30 cellular contexts compared by ENCODE assay signal in the genomic region with DNA sequence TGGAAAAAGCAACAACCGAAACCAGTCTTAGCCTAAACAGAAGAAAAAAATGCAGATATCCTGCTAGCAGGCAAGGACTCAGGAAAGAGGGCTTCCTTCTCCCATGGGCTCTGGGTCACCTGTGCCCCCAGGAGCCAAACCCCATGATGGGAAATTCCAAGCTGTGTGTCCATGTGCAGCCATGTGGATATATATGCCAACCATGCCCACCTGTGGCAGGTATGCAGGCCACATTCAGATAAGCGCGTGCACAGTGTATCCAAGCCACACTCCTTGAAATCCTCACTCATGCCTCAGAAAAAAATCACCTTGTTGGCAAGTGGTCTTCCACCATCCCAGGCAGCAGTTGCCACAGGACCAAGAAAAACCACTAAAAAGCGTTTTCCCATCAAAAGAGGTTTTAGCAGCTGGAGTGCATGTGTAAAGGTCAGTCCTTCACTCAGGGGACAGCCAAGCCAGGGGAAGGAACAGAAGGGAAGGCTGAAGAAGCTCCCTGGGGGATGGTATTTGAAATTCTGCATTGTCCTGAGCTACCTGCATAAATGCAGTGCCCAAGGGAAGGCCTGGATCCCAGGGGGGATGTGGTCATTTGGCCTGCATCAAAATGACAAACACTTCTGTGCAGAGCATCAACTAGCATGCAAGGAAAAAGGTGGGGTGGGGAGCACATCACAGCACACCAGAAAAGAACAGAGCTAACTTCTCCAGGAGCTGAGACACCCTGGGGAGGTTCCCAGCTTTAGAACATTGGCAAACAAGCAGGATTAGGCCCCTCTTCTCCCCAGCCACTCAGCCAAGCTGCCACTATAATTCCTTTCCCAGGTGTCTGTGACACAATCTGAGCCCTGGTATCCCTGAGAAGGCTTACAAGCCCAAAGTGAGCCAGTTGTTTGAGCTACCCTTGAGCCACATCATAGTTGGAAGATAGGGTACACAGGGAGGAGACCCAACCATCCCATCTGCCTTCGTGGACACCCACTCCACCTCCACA.
A peak's percentile ranks its signal among the peaks of the same experiment; 100 is the strongest.
DNase-seq lines count a peak whose midpoint lies in the region; ATAC-seq and TF ChIP-seq lines count a peak whose summit lies in the region.
"Had no signal": no experiment of that assay in that cellular context is flagged by ENCODE, and none has a peak within 500 bp of the region (broad histone marks: within the 10 kb centered on the region; RNA-seq: fewer than 3 reads in every experiment).

No MANE protein-coding gene starts in this region.

- H3K36me3 ChIP-seq in heart left ventricle: no peaks in the 10 kb centered on the region
- H3K36me3 ChIP-seq: esophagus muscularis mucosa, ovary, suprapubic skin had no signal

- no peaks in the 10 kb centered on the region for H3K9me3 ChIP-seq in heart left ventricle
- H3K9me3 ChIP-seq: esophagus muscularis mucosa, ovary, suprapubic skin had no signal

- DNase-seq in heart left ventricle (no peak), Right ventricle myocardium superior (no peak), NCI-H524 treated with DMSO at 0.1 percent for 48 hours (lab: John Stamatoyannopoulos, UW) (peak; percentile 37), epithelial cell of esophagus (ENCODE audit: low read depth) (no peak), renal cortical epithelial cell (ENCODE audit: low read depth) (peak; percentile 13), superior temporal gyrus (ENCODE audit: extremely low spot score) (no peak), GM20000 (ENCODE audit: low spot score) (no peak)
- DNase-seq: activated CD4-positive, alpha-beta memory T cell treated with anti-CD3 and anti-CD28 coated beads for 36 hours; activated CD4-positive, CD25-positive, alpha-beta regulatory T cell treated with anti-CD3 and anti-CD28 coated beads, Interleukin-2, amount 50 U/mL, for 72 hours; activated naive CD4-positive, alpha-beta T cell treated with Interleukin-2 at 50 U/mL for 16 hours; CD4-positive, alpha-beta T cell; foreskin fibroblast; HCEC 1CT; head of caudate nucleus; IMR-90; mesenchymal stem cell; MV-4-11; NCI-H1436 treated with DMSO at 0.1 percent for 48 hours; NCI-H2107; NCI-H510A; NK-92 treated with Interleukin-12 subunit alpha and Interleukin-12 subunit beta, amount 100 ng/mL, for 24 hours; ovary; PC-3; SHP77; stimulated activated naive B cell treated with anti-CD40 and anti-IgM and Interleukin-4, amounts not matched to agents 10 μg/mL and 1 μg/mL and 100 μg/mL, for 72 hours; T-helper 17 cell had no signal

- no peaks in the 10 kb centered on the region for H3K27me3 ChIP-seq in heart left ventricle
- H3K27me3 ChIP-seq: esophagus muscularis mucosa, ovary, suprapubic skin had no signal

- peaks cover 0 to 78% (median 41%) of the 10 kb centered on the region in 12 donors for H3K4me1 ChIP-seq in heart left ventricle

- no peak for TF ChIP-seq POLR2A in heart left ventricle (IDR thresholded peaks at IDR 0.05)

- peak overlapping the region in 8 of 12 donors; percentile 73 to 87 (median 81) for H3K27ac ChIP-seq in heart left ventricle
- H3K27ac ChIP-seq: esophagus muscularis mucosa, ovary, skin epidermis, suprapubic skin had no signal

- WGBS in heart left ventricle, 4 donors: 82 to 85% (median 83%) methylated on average over 5 of the region's 5 CpGs

- intact Hi-C loops in heart left ventricle (cut with DNase I): loop anchor here in 1 of 10 donors (10.0 kb wide), 1 partner anchor 69 kb away; no protein-coding TSS in a partner anchor
- intact Hi-C loops in Right ventricle myocardium superior (cut with DNase I): loop anchor here (10.0 kb wide), 1 partner anchor 59 kb away; no protein-coding TSS in a partner anchor

- TF ChIP-seq CTCF in heart left ventricle (IDR thresholded peaks at IDR 0.05) (no peak), epithelial cell of esophagus (IDR thresholded peaks at IDR 0.05; ENCODE audit: insufficient read depth, low read depth, low read length, missing control alignments) (peak; percentile 14), GM20000 (IDR thresholded peaks at IDR 0.05; ENCODE audit: extremely low read depth, missing control alignments) (no peak)

- ATAC-seq in heart left ventricle: peak in 1 of 4 donors; percentile 16
- no peak for ATAC-seq in Right ventricle myocardium superior (ENCODE audit: poor library complexity)
- no peak for ATAC-seq in HG03432 (IDR thresholded peaks at IDR 0.05; ENCODE audit: unreplicated experiment)
- ATAC-seq: PC-3; stimulated activated naive B cell treated with anti-CD40 and anti-IgM and Interleukin-4, amounts not matched to agents 10 μg/mL and 1 μg/mL and 100 μg/mL, for 72 hours; T-helper 17 cell had no signal

- H3K4me3 ChIP-seq in heart left ventricle (no peak overlapping the region), epithelial cell of esophagus (ENCODE audit: low read length) (no peak overlapping the region)
- H3K4me3 ChIP-seq: esophagus muscularis mucosa, ovary, skin epidermis, suprapubic skin had no signal

Comparison
In these comparisons a context has a peak if more than half of its experiments do, and no peak if none do; other contexts are left out.
1. DNase-seq: peak in NCI-H524 treated with DMSO at 0.1 percent for 48 hours (single experiment) and renal cortical epithelial cell (single experiment); none in heart left ventricle (0 of 5), Right ventricle myocardium superior (single experiment), epithelial cell of esophagus (single experiment), superior temporal gyrus (single experiment) and GM20000 (single experiment).